In the genomic region with DNA sequence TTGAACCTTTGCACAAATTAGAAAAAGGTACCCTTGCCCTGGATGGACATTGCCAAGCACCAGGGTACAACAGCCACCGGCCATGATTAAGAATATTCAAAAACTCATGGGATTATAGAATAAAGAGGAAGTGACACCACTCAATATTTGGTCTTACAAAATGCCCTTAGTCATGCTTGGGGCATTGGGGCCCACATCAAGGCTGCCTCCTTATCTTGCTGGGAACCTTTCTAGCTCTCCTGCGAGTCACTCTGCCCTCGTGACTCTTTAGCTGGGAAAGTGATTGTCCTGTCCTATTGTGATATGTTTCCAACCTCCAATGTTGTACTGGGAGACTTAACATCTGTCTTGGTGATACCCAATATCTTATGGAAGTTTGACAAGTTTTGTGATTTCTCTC, we compare ENCODE assay signal across 14 cellular contexts. TPM values are rescaled to one million over a fixed set of nuclear protein-coding genes. Genes with fewer than 3 reads are reported as not detected.
DNase-seq lines count a peak whose midpoint lies in the region; TF ChIP-seq lines count a peak whose summit lies in the region.
"Had no signal": no experiment of that assay in that cellular context is flagged by ENCODE, and none has a peak within 500 bp of the region (broad histone marks: within the 10 kb centered on the region; RNA-seq: fewer than 3 reads in every experiment).

No MANE protein-coding gene starts in this region.

- H4K8ac ChIP-seq in mesendoderm (ENCODE audit: low read depth, low read length), result no peak overlapping the region

- no peak overlapping the region for H2AK5ac ChIP-seq in mesendoderm (ENCODE audit: low read length)

- H3K4me3 ChIP-seq in adrenal gland (no peak overlapping the region), mesendoderm (ENCODE audit: low read length) (no peak overlapping the region)
- H3K4me3 ChIP-seq: HAP-1 had no signal

- 51 to 69% (median 58%) methylated on average over 3 of the region's 3 CpGs for WGBS in adrenal gland, 4 donors
- no CpG with 5 or more reads among the region's 3 CpGs for WGBS in mesendoderm (ENCODE audit: extremely low coverage, insufficient coverage, low lambda C conversion rate)

- TF ChIP-seq POLR2A in adrenal gland (IDR thresholded peaks at IDR 0.05), result no peak

- H3K4me2 ChIP-seq in mesendoderm (ENCODE audit: low read length), result no peak overlapping the region

- no peak overlapping the region for H3K9ac ChIP-seq in mesendoderm (ENCODE audit: low read length)

- intact Hi-C loops in adrenal gland (cut with DNase I), result loop anchor here in 1 of 2 donors (5.0 to 10.0 kb wide), 2 partner anchors 161 to 208 kb away; a partner anchor contains a TSS

- no peaks in the 10 kb centered on the region for H3K79me1 ChIP-seq in mesendoderm (ENCODE audit: low read length)

- peak; percentile 18 for DNase-seq in HCEC 1CT
- peak; percentile 86 for DNase-seq in NOMO-1 treated with DMSO at 0.1 percent for 48 hours (lab: John Stamatoyannopoulos, UW; ENCODE audit: unreplicated experiment)
- peak in 4 of 7 donors; percentile 20 to 34 (median 30) for DNase-seq in adrenal gland
- peak; percentile 13 for DNase-seq in mesendoderm
- DNase-seq in kidney glomerular epithelial cell (lab: John Stamatoyannopoulos, UW), result no peak
- no peak for DNase-seq in NCI-H1092 treated with DMSO at 0.1 percent for 48 hours (lab: John Stamatoyannopoulos, UW)
- DNase-seq in RPMI8226, result no peak
- DNase-seq in NCI-H82 (lab: John Stamatoyannopoulos, UW), result no peak
- DNase-seq: activated CD8-positive, alpha-beta memory T cell treated with anti-CD3 and anti-CD28 coated beads, Interleukin-2, amount 50 U/mL, for 4 hours; CD4-positive, CD25-positive, alpha-beta regulatory T cell; NCI-H1436; SHP77; WERI-Rb-1 had no signal

- no peaks in the 10 kb centered on the region for H3K36me3 ChIP-seq in adrenal gland (replicated peaks in 1 of 2)
- H3K36me3 ChIP-seq in mesendoderm (ENCODE audit: control insufficient read depth, insufficient read depth, low read length), result no peaks in the 10 kb centered on the region
- H3K36me3 ChIP-seq: HAP-1, WERI-Rb-1 had no signal

- H3K79me2 ChIP-seq in mesendoderm (ENCODE audit: control insufficient read depth, insufficient read depth, low read length), result no peaks in the 10 kb centered on the region

- no peak overlapping the region for H3K27ac ChIP-seq in adrenal gland
- H3K27ac ChIP-seq in mesendoderm (ENCODE audit: low read depth, low read length), result no peak overlapping the region
- H3K27ac ChIP-seq: WERI-Rb-1 had no signal

- no peak overlapping the region for H3K18ac ChIP-seq in mesendoderm (ENCODE audit: low read length)

- no peak overlapping the region for H3K56ac ChIP-seq in mesendoderm (ENCODE audit: low read length)

- no peak overlapping the region for H2BK120ac ChIP-seq in mesendoderm (ENCODE audit: low read depth, low read length)

- H3K4me1 ChIP-seq in adrenal gland (replicated peaks in 1 of 2) (peaks cover 0 to 9% of the 10 kb centered on the region in 2 donors), mesendoderm (ENCODE audit: control insufficient read depth, low read depth, low read length) (no peaks in the 10 kb centered on the region)
- H3K4me1 ChIP-seq: HAP-1 had no signal

- TF ChIP-seq CTCF in adrenal gland (IDR thresholded peaks at IDR 0.05), result no peak

- H4K5ac ChIP-seq in mesendoderm (ENCODE audit: low read length), result no peak overlapping the region

- H3K9me3 ChIP-seq in adrenal gland (replicated peaks in 1 of 3), result no peaks in the 10 kb centered on the region
- H3K9me3 ChIP-seq: HAP-1 had no signal

- no peak overlapping the region for H3K23ac ChIP-seq in mesendoderm (ENCODE audit: low read length)

- H3K4ac ChIP-seq in mesendoderm (ENCODE audit: low read depth, low read length), result no peak overlapping the region

- H3K27me3 ChIP-seq in adrenal gland, result no peaks in the 10 kb centered on the region
- H3K27me3 ChIP-seq in mesendoderm (ENCODE audit: insufficient read depth, low read length, poor library complexity), result no peaks in the 10 kb centered on the region

- no peak overlapping the region for H2BK15ac ChIP-seq in mesendoderm (replicated peaks; ENCODE audit: low read depth)

- H2BK5ac ChIP-seq in mesendoderm (ENCODE audit: low read length), result no peak overlapping the region

RNA-seq across cellular contexts. Expression of a gene that starts 57.8 kb away (rescaled TPM):
- total RNA-seq in adrenal gland, result 10 to 100 TPM; 18.9 to 51.4 (median 29.4) TPM
- 10 to 100 TPM in 1 of 3 donors, 1 to 10 TPM in 2; 4.3 to 41.2 (median 5.1) TPM for polyA plus RNA-seq in adrenal gland
- 30.2 TPM for polyA plus RNA-seq in mesendoderm (2013, experiment 1 of 2)
- 30.9 TPM for polyA plus RNA-seq in mesendoderm (2013, experiment 2 of 2)

Comparison
In these comparisons a context has a peak if more than half of its experiments do, and no peak if none do; other contexts are left out.
1. DNase-seq: peak in HCEC 1CT (single experiment), NOMO-1 treated with DMSO at 0.1 percent for 48 hours (single experiment), adrenal gland (4 of 7) and mesendoderm (single experiment); none in kidney glomerular epithelial cell (single experiment), NCI-H1092 treated with DMSO at 0.1 percent for 48 hours (single experiment), RPMI8226 (single experiment) and NCI-H82 (single experiment).